ENCODE assay signal across 8 cellular contexts in the genomic region with DNA sequence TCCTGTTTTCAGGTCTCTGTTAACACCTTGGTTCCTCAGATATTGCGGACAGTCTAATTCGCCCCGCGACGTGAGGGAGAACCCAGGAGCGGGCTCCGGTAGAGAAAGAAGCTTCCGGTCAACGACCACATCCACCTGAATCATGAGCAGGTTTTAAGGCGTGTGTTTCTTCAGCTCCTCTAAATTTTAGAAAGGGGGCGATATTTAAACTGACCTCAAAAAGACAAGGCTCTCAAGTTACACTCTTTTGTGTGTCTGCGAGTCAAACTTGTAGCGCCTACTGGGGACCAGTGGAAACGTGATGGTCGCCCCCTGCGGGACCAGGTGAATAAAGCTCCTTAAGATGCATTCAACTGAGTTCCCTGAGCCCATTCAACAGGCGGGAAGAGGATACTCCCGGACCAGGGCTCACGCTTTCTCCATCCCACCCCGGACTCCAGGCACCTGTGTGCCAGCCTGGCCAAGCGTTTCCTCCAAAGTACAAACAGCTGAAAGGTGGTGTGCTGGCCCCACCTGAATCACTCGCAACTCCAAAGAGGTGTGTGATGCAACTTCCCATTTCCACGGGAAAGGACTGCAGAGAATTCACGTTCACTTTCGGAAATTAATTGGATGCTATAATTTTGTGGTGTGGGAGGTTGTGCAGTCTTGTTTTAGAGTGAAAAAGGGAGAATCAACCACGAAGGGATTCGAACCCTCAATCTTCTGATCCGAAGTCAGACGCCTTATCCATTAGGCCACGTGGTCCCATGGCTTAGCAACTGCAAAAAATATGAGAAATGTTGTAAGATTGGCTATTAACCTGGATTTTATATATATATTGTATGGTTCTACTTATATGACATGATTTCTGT. TPM values are rescaled to one million over a fixed set of nuclear protein-coding genes. Genes with fewer than 3 reads are reported as not detected.
DNase-seq lines count a peak whose midpoint lies in the region; ATAC-seq, FAIRE-seq and TF ChIP-seq lines count a peak whose summit lies in the region.

No MANE protein-coding gene starts in this region.

- H4K8ac ChIP-seq in neuronal stem cell (ENCODE audit: low read depth, low read length): peak overlapping the region; percentile 78

- TF ChIP-seq CTCF in A549 (IDR thresholded peaks at IDR 0.05) (peak; percentile 60), GM13977 (IDR thresholded peaks at IDR 0.05; ENCODE audit: extremely low read depth, insufficient read depth, missing control alignments) (peak; percentile 49), gastroesophageal sphincter (IDR thresholded peaks at IDR 0.05) (no peak)

- TF ChIP-seq RAD21 in A549 (conservative IDR thresholded peaks at IDR 0.05 in 1 of 2, IDR thresholded peaks at IDR 0.05 in 1 of 2): peak; percentile 48 to 49; a peak in 4 of 5 replicates

- no peak for TF ChIP-seq EP300 in A549 (IDR thresholded peaks at IDR 0.05)
- no peak for TF ChIP-seq EP300 in gastroesophageal sphincter (IDR thresholded peaks at IDR 0.05)

- CTCF ChIA-PET in A549 (lab: Yijun Ruan, JAX): interaction anchor here (0.6 to 1.6 kb wide), 22 partner anchors 9 to 277 kb away, joined by 3 to 9 read pairs (median 4); a partner anchor contains a TSS

- H3K4me1 ChIP-seq in A549 (peaks cover 10% of the 10 kb centered on the region; the same call in 1 of the 3 replicates), neuronal stem cell (ENCODE audit: control insufficient read depth in 2 of 2, insufficient read depth in 1 of 2, low read depth in 1 of 2, low read length in 2 of 2) (peaks cover 1 to 6% of the 10 kb centered on the region in 2 donors), gastroesophageal sphincter (no peaks in the 10 kb centered on the region)

- no peaks in the 10 kb centered on the region for H3K79me1 ChIP-seq in neuronal stem cell (ENCODE audit: low read depth, low read length)

- DNase-seq in A549 (ENCODE audit: low read depth in 1 of 2, low spot score in 1 of 2): peak; percentile 73 to 93
- DNase-seq in GM13977 (ENCODE audit: low spot score): peak; percentile 65
- DNase-seq in NOMO-1 (lab: John Stamatoyannopoulos, UW; ENCODE audit: unreplicated experiment in 2 of 2): peak; percentile 54 to 55
- peak; percentile 47 for DNase-seq in activated CD8-positive, alpha-beta memory T cell treated with anti-CD3 and anti-CD28 coated beads, Interleukin-2, amount 50 U/mL, for 4 hours
- peak; percentile 87 for DNase-seq in neuronal stem cell (ENCODE audit: low spot score)

- peak overlapping the region; percentile 44 for H3K4me3 ChIP-seq in A549
- H3K4me3 ChIP-seq in neuronal stem cell (ENCODE audit: low read length in 2 of 2): peak overlapping the region; percentile 42 to 84
- no peak overlapping the region for H3K4me3 ChIP-seq in gastroesophageal sphincter

- H2AK5ac ChIP-seq in neuronal stem cell (ENCODE audit: low read depth, low read length): no peak overlapping the region

- no peak overlapping the region for H2BK12ac ChIP-seq in neuronal stem cell (ENCODE audit: low read length)

- H3K18ac ChIP-seq in neuronal stem cell (ENCODE audit: low read length): peak overlapping the region; percentile 88

- in situ Hi-C loops in GM13977 (cut with MboI; ENCODE audit: low pct_unique_long_range_greater_than_20kb, low sequenced_read_pairs, unreplicated experiment): no loop called here

- H3K27me3 ChIP-seq in neuronal stem cell (ENCODE audit: control insufficient read depth in 3 of 3, insufficient read depth in 3 of 3, low read depth in 1 of 3, low read length in 3 of 3) (no peaks in the 10 kb centered on the region), gastroesophageal sphincter (peaks cover 70% of the 10 kb centered on the region)

- WGBS in A549 (ENCODE audit: missing lambda C conversion rate): 3% methylated on average over 28 of the region's 30 CpGs
- WGBS in neuronal stem cell (ENCODE audit: extremely low coverage in 2 of 2, insufficient read length in 2 of 2, insufficient replicate concordance in 1 of 2), 2 donors: no CpG with 5 or more reads among the region's 30 CpGs
- WGBS in gastroesophageal sphincter (ENCODE audit: low coverage in 1 of 2), 2 donors: 0 to 5% methylated on average over 8 to 23 of the region's 30 CpGs

- no peak overlapping the region for H2BK5ac ChIP-seq in neuronal stem cell (ENCODE audit: low read length)

- H3K9me3 ChIP-seq in A549: no peaks in the 10 kb centered on the region
- H3K9me3 ChIP-seq in neuronal stem cell (replicated peaks in 1 of 2; ENCODE audit: control insufficient read depth in 2 of 2, insufficient read depth in 1 of 2, low read depth in 1 of 2, low read length in 2 of 2): no peaks in the 10 kb centered on the region
- H3K9me3 ChIP-seq in gastroesophageal sphincter: peaks cover 0 to 14% (median 0%) of the 10 kb centered on the region in 3 donors

- H2AFZ ChIP-seq in neuronal stem cell (ENCODE audit: low read length): peak overlapping the region; percentile 74

- TF ChIP-seq POLR2A in A549 (IDR thresholded peaks at IDR 0.05; ENCODE audit: low read length): no peak
- TF ChIP-seq POLR2A in gastroesophageal sphincter (IDR thresholded peaks at IDR 0.05): no peak

- H3K9ac ChIP-seq in neuronal stem cell (ENCODE audit: low read depth, low read length, poor library complexity): peak overlapping the region; percentile 78

- no peak overlapping the region for H3K4ac ChIP-seq in neuronal stem cell (ENCODE audit: low read length)

- H3K27ac ChIP-seq in A549 (peak overlapping the region in 1 of 2 experiments; percentile 62; a peak in 2 of 6 replicates), neuronal stem cell (replicated peaks; ENCODE audit: low read length) (peak overlapping the region; percentile 89), gastroesophageal sphincter (no peak overlapping the region)

- no peak overlapping the region for H2BK15ac ChIP-seq in neuronal stem cell (ENCODE audit: low read length)

- no peaks in the 10 kb centered on the region for H3K36me3 ChIP-seq in neuronal stem cell (replicated peaks in 1 of 2; ENCODE audit: control insufficient read depth in 2 of 2, insufficient read depth in 2 of 2, low read length in 2 of 2)
- H3K36me3 ChIP-seq in gastroesophageal sphincter: no peaks in the 10 kb centered on the region

- H3K14ac ChIP-seq in neuronal stem cell (ENCODE audit: low read length): no peak overlapping the region

- no peak for FAIRE-seq in A549 (lab: Jason Lieb, UNC)

- POLR2A ChIA-PET in A549 (lab: Yijun Ruan, JAX): interaction anchor here (0.5 to 1.4 kb wide), 4 partner anchors 44 to 159 kb away, joined by 3 to 4 read pairs (median 3); a partner anchor contains a TSS

- peak; percentile 95 to 98 for ATAC-seq in A549
- ATAC-seq in HG03571 (IDR thresholded peaks at IDR 0.05; ENCODE audit: unreplicated experiment): peak; percentile 54
- peak; percentile 65 for ATAC-seq in esophagus mucosa
- no peak for ATAC-seq in gastroesophageal sphincter

- peak overlapping the region; percentile 56 for H3K23ac ChIP-seq in neuronal stem cell (ENCODE audit: low read depth, low read length, poor library complexity)

- H3K4me2 ChIP-seq in A549 (peak overlapping the region; percentile 68), neuronal stem cell (ENCODE audit: insufficient read depth, low read length, poor library complexity, severe bottlenecking) (peak overlapping the region; percentile 61)

- peak overlapping the region; percentile 16 for H2BK120ac ChIP-seq in neuronal stem cell (ENCODE audit: low read depth, low read length)

- no peak overlapping the region for H4K91ac ChIP-seq in neuronal stem cell (ENCODE audit: low read depth, low read length, poor library complexity)

TF ChIP-seq in A549, 52 proteins besides CTCF, POLR2A, EP300 and RAD21 (continues in another document):
- peak; percentile 53 for TF ChIP-seq SREBF2 (IDR thresholded peaks at IDR 0.05)
- TF ChIP-seq, protein P1, sequence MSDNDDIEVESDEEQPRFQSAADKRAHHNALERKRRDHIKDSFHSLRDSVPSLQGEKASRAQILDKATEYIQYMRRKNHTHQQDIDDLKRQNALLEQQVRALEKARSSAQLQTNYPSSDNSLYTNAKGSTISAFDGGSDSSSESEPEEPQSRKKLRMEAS (IDR thresholded peaks at IDR 0.05): peak; percentile 63; the same call in 1 of the 2 replicates
- TF ChIP-seq CHD4 (IDR thresholded peaks at IDR 0.05; ENCODE audit: borderline replicate concordance): no peak
- TF ChIP-seq FOSL2 (IDR thresholded peaks at IDR 0.05): no peak
- TF ChIP-seq FOSL2 (CRISPR knock-in tag; IDR thresholded peaks at IDR 0.05): 0 out of 2 replicates have a peak, but pooled peaks have one; percentile 7
- no peak for TF ChIP-seq FOSB (CRISPR knock-in tag; IDR thresholded peaks at IDR 0.05)
- TF ChIP-seq NFE2L2 (conservative IDR thresholded peaks at IDR 0.05; ENCODE audit: low read length): no peak
- TF ChIP-seq ZNF302 (CRISPR knock-in tag; IDR thresholded peaks at IDR 0.05): no peak
- TF ChIP-seq CEBPB (IDR thresholded peaks at IDR 0.05): peak; percentile 47 to 77; a peak in 3 of 4 replicates
- no peak for TF ChIP-seq TFCP2L1 (CRISPR knock-in tag; IDR thresholded peaks at IDR 0.05)
- TF ChIP-seq HOXB5 (CRISPR knock-in tag; IDR thresholded peaks at IDR 0.05): no peak
- peak; percentile 3; the same call in 1 of the 2 replicates for TF ChIP-seq PHF8 (IDR thresholded peaks at IDR 0.05; ENCODE audit: borderline replicate concordance, low read depth)
- peak; percentile 54; the same call in 2 of the 3 replicates for TF ChIP-seq SMC3 (IDR thresholded peaks at IDR 0.05)

RNA-seq across cellular contexts. Expression of a gene that starts 17.0 kb away (rescaled TPM):
- not detected in 2 replicates for polyA plus RNA-seq in A549 (2011; rRNA removed)
- not detected in 2 replicates for polyA plus RNA-seq in A549 (2012; cell fraction: cytosol; rRNA removed)
- not detected in 2 replicates for polyA plus RNA-seq in A549 (2012; cell fraction: nucleus; rRNA removed)
- polyA plus RNA-seq in A549 (2017; fragmentation: RNase III; extraction: RNeasy Plus Mini Kit Qiagen cat#74134 plus additional on column Dnase treatment): not detected in 3 replicates
- not detected in 2 replicates for polyA minus RNA-seq in A549 (2011; rRNA and poly(A)+ RNA removed)
- total RNA-seq in esophagus mucosa: not detected
- polyA plus RNA-seq in neuronal stem cell (2013, experiment 1 of 2): not detected
- polyA plus RNA-seq in neuronal stem cell (2013, experiment 2 of 2): not detected
- not detected for total RNA-seq in gastroesophageal sphincter

RNA-seq across cellular contexts. Expression of a gene that starts 27.1 kb away (rescaled TPM):
- polyA plus RNA-seq in A549 (2011; rRNA removed) (not detected in 2 replicates), A549 (2017; fragmentation: RNase III; extraction: RNeasy Plus Mini Kit Qiagen cat#74134 plus additional on column Dnase treatment) (not detected in 3 replicates)
- polyA plus RNA-seq in A549 (2012; cell fraction: cytosol; rRNA removed): not detected in 2 replicates
- not detected in 2 replicates for polyA plus RNA-seq in A549 (2012; cell fraction: nucleus; rRNA removed)
- polyA minus RNA-seq in A549 (2011; rRNA and poly(A)+ RNA removed): not detected in 2 replicates
- total RNA-seq in esophagus mucosa (not detected), gastroesophageal sphincter (not detected)
- not detected for polyA plus RNA-seq in neuronal stem cell (2013, experiment 1 of 2)
- not detected for polyA plus RNA-seq in neuronal stem cell (2013, experiment 2 of 2)

Comparison
In these comparisons a context has a peak if more than half of its experiments do, and no peak if none do; other contexts are left out.
1. H3K4me3 ChIP-seq: peak in A549 (single experiment) and neuronal stem cell (2 of 2); none in gastroesophageal sphincter (0 of 2).
2. CTCF ChIP-seq: peak in A549 (single experiment) and GM13977 (single experiment); none in gastroesophageal sphincter (0 of 4).
3. Peak in every context shown above with its lines, with median percentiles within 50 percentile points of each other: DNase-seq.